In the genomic region with DNA sequence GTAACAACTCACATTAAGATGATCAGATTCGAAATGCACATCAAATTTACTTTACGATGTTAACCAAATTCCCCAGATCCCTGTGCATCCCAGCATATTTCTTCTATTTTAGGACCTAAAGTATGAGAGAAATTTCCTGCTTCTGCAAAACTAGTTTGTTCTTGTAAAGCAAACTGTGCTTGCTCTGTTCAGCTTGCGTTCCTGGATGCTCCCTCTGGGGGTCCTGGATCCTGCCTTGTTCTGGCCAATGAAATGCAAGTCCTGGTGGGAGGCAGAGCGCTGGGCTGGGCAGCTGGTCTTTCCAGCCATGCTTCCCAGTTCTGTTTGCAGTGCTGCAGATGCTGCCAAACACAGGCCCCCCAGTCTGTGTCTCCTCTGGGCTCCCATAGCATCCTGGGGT, we compare ENCODE assay signal across 22 cellular contexts. TPM values are rescaled to one million over a fixed set of nuclear protein-coding genes. Genes with fewer than 3 reads are reported as not detected.
DNase-seq lines count a peak whose midpoint lies in the region; TF ChIP-seq lines count a peak whose summit lies in the region.
"Had no signal": no experiment of that assay in that cellular context is flagged by ENCODE, and none has a peak within 500 bp of the region (broad histone marks: within the 10 kb centered on the region; RNA-seq: fewer than 3 reads in every experiment).

No MANE protein-coding gene starts in this region.

- H3K9me3 ChIP-seq in ascending aorta (no peaks in the 10 kb centered on the region), sigmoid colon (no peaks in the 10 kb centered on the region)
- H3K9me3 ChIP-seq: esophagus squamous epithelium, neutrophil, testis had no signal

- H3K4me1 ChIP-seq in ascending aorta: peaks cover 0 to 4% of the 10 kb centered on the region in 2 donors
- no peaks in the 10 kb centered on the region for H3K4me1 ChIP-seq in sigmoid colon
- H3K4me1 ChIP-seq: esophagus squamous epithelium, testis had no signal

- WGBS in sigmoid colon, 2 donors: 75 to 91% methylated on average over 4 of the region's 4 CpGs

- no peak for TF ChIP-seq POLR2A in sigmoid colon (IDR thresholded peaks at IDR 0.05)

- peak; percentile 16 for DNase-seq in DMS 273 (lab: John Stamatoyannopoulos, UW; ENCODE audit: unreplicated experiment)
- no peak for DNase-seq in DMS 273 treated with DMSO at 0.1 percent for 48 hours (lab: John Stamatoyannopoulos, UW)
- DNase-seq in ascending aorta (ENCODE audit: low spot score in 2 of 2): no peak
- peak; percentile 74 for DNase-seq in iPS-NIHi11 (ENCODE audit: low spot score)
- peak; percentile 41 for DNase-seq in sigmoid colon
- DNase-seq in NCI-H226: no peak
- no peak for DNase-seq in foreskin melanocyte
- no peak for DNase-seq in cerebellar cortex (ENCODE audit: low spot score)
- DNase-seq: activated CD4-positive, alpha-beta T cell treated with anti-CD3 and anti-CD28 coated beads, Interleukin-2, amount 10 ng/mL, durations not matched to agents 7 days and 5 days; CD8-positive, alpha-beta memory T cell; DMS53; esophagus squamous epithelium; Kasumi-1; NCI-H1092 treated with DMSO at 0.1 percent for 48 hours; NCI-H510A; NK-92 treated with Interleukin-12 subunit alpha and Interleukin-12 subunit beta, amount 100 ng/mL, for 24 hours; small intestine; stimulated activated naive B cell treated with anti-CD40 and anti-IgM and Interleukin-4, amounts not matched to agents 10 μg/mL and 1 μg/mL and 100 μg/mL, for 72 hours; T-helper 2 cell; testis had no signal

- H3K27me3 ChIP-seq in ascending aorta (no peaks in the 10 kb centered on the region), sigmoid colon (no peaks in the 10 kb centered on the region)
- H3K27me3 ChIP-seq: esophagus squamous epithelium, neutrophil, testis had no signal

- intact Hi-C loops in ascending aorta (cut with DNase I) (no loop called here), sigmoid colon (cut with DNase I) (no loop called here)

- no peak for TF ChIP-seq EP300 in sigmoid colon (IDR thresholded peaks at IDR 0.05)

- no peak overlapping the region for H3K4me3 ChIP-seq in ascending aorta
- no peak overlapping the region for H3K4me3 ChIP-seq in sigmoid colon
- H3K4me3 ChIP-seq: esophagus squamous epithelium, testis had no signal

- TF ChIP-seq CTCF in ascending aorta (IDR thresholded peaks at IDR 0.05) (no peak), sigmoid colon (IDR thresholded peaks at IDR 0.05) (no peak)

- no peaks in the 10 kb centered on the region for H3K36me3 ChIP-seq in ascending aorta
- no peaks in the 10 kb centered on the region for H3K36me3 ChIP-seq in sigmoid colon
- H3K36me3 ChIP-seq: esophagus squamous epithelium, neutrophil had no signal

- H3K27ac ChIP-seq in ascending aorta (peak overlapping the region; percentile 36 to 50), sigmoid colon (no peak overlapping the region)
- H3K27ac ChIP-seq: 22Rv1, esophagus squamous epithelium, neutrophil, testis had no signal

RNA-seq across cellular contexts. Expression of a gene that starts 39.6 kb away (rescaled TPM):
- total RNA-seq in ascending aorta: 1.5 TPM
- total RNA-seq in sigmoid colon: 1 to 10 TPM; 2.5 to 9.4 (median 3.7) TPM
- 10 to 100 TPM in 1 of 3 donors, 1 to 10 TPM in 2; 3.6 to 15.7 (median 9.9) TPM for polyA plus RNA-seq in sigmoid colon
- polyA plus RNA-seq: CD8-positive, alpha-beta memory T cell had no signal

RNA-seq across cellular contexts. Expression of a gene that starts 47.3 kb away (rescaled TPM):
- total RNA-seq in ascending aorta: 333 TPM
- total RNA-seq in sigmoid colon: 100 to 1,000 TPM; 179 to 451 (median 305) TPM
- 10 to 100 TPM in 1 of 3 donors, 1 to 10 TPM in 2; 6.2 to 47.4 (median 6.6) TPM for polyA plus RNA-seq in sigmoid colon

Comparison
In these comparisons a context has a peak if more than half of its experiments do, and no peak if none do; other contexts are left out.
1. DNase-seq: peak in DMS 273 (single experiment), iPS-NIHi11 (single experiment) and sigmoid colon (single experiment); none in DMS 273 treated with DMSO at 0.1 percent for 48 hours (single experiment), ascending aorta (0 of 2), NCI-H226 (single experiment), foreskin melanocyte (single experiment) and cerebellar cortex (single experiment).
2. H3K27ac ChIP-seq: peak in ascending aorta (2 of 2); none in sigmoid colon (0 of 4).